Comparison of ENCODE assay signal across 14 cellular contexts in the genomic region with DNA sequence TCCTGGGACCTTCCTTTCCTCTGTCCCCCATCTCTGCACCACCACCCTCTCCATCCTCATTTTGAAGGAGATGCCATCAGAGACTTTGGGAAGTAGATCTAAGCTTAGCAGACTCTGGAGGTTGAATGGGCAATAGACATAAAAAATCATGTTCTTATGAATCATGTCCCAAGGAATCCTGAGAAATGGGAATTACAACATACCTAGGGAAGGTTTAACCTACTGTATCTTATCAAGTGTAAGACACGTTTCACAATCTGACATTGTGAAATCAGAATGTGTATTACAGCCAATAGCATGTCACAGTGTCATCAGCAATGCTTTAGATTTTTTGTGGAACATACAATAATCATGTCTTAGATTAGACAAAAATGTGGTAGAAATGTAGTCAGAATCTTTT.
A peak's percentile ranks its signal among the peaks of the same experiment; 100 is the strongest.
DNase-seq lines count a peak whose midpoint lies in the region; ATAC-seq and TF ChIP-seq lines count a peak whose summit lies in the region.
"Had no signal": no experiment of that assay in that cellular context is flagged by ENCODE, and none has a peak within 500 bp of the region (broad histone marks: within the 10 kb centered on the region; RNA-seq: fewer than 3 reads in every experiment).

No MANE protein-coding gene starts in this region.

- H3K4me1 ChIP-seq in trophoblast cell (ENCODE audit: control insufficient read depth in 1 of 2, insufficient read depth in 2 of 2, low read length in 2 of 2) (peaks cover 12 to 14% of the 10 kb centered on the region in 2 experiments), neural progenitor cell (peaks cover 32% of the 10 kb centered on the region)

- peaks cover 18% of the 10 kb centered on the region for H3K27me3 Mint-ChIP-seq in activated naive CD4-positive, alpha-beta T cell treated with anti-CD3 and anti-CD28 coated beads, Interleukin-2, amount 10 ng/mL, durations not matched to agents 7 days and 5 days
- peaks cover 3% of the 10 kb centered on the region for H3K27me3 Mint-ChIP-seq in neural progenitor cell (ENCODE audit: insufficient read depth, low read depth)
- H3K27me3 Mint-ChIP-seq: activated naive CD4-positive, alpha-beta T cell treated with anti-CD3 and anti-CD28 coated beads, Interleukin-2, amount 50 U/mL, for 24 hours had no signal

- peaks cover 19% of the 10 kb centered on the region for H3F3A ChIP-seq in neural progenitor cell (ENCODE audit: low read depth)

- H2BK120ac ChIP-seq in trophoblast cell (ENCODE audit: insufficient read depth, low read length, poor library complexity) = no peak overlapping the region

- WGBS in trophoblast cell (ENCODE audit: extremely low coverage, insufficient coverage, insufficient read length) = no CpG with 5 or more reads among the region's 1 CpG

- peaks cover 4% of the 10 kb centered on the region for H3K79me1 ChIP-seq in trophoblast cell (ENCODE audit: low read length)

- ATAC-seq in HG03159 (IDR thresholded peaks at IDR 0.05; ENCODE audit: unreplicated experiment) = no peak

- H4K8ac ChIP-seq in trophoblast cell (ENCODE audit: low read depth, low read length) = no peak overlapping the region

- H3K14ac ChIP-seq in trophoblast cell (ENCODE audit: low read length) = no peak overlapping the region

- H3K4me3 ChIP-seq in epithelial cell of proximal tubule (ENCODE audit: low read depth, low read length) = no peak overlapping the region
- H3K4me3 ChIP-seq in trophoblast cell (ENCODE audit: low read depth, low read length) = no peak overlapping the region
- H3K4me3 ChIP-seq in neural progenitor cell = no peak overlapping the region
- H3K4me3 ChIP-seq: skin epidermis had no signal

- H3K23ac ChIP-seq in trophoblast cell (ENCODE audit: low read length) = no peak overlapping the region

- TF ChIP-seq CTCF in epithelial cell of proximal tubule (conservative IDR thresholded peaks at IDR 0.05; ENCODE audit: low read depth, low read length) (no peak), neural progenitor cell (IDR thresholded peaks at IDR 0.05) (no peak)

- no peak overlapping the region for H3K27ac Mint-ChIP-seq in activated naive CD4-positive, alpha-beta T cell treated with anti-CD3 and anti-CD28 coated beads, Interleukin-2, amount 10 ng/mL, durations not matched to agents 7 days and 5 days
- no peak overlapping the region for H3K27ac Mint-ChIP-seq in neural progenitor cell
- H3K27ac Mint-ChIP-seq: activated naive CD4-positive, alpha-beta T cell treated with anti-CD3 and anti-CD28 coated beads, Interleukin-2, amount 50 U/mL, for 24 hours; stimulated activated naive CD8-positive, alpha-beta T cell treated with anti-CD3 and anti-CD28 coated beads, Interleukin-15, Interleukin-2, amounts not matched to agents 100 ng/mL and 50 ng/mL, for 24 hours had no signal

- H3K18ac ChIP-seq in trophoblast cell (ENCODE audit: low read length) = no peak overlapping the region

- H3K36me3 ChIP-seq in trophoblast cell (ENCODE audit: control insufficient read depth in 1 of 2, insufficient read depth in 2 of 2, low read length in 2 of 2) (no peaks in the 10 kb centered on the region), neural progenitor cell (no peaks in the 10 kb centered on the region)
- H3K36me3 ChIP-seq: neutrophil had no signal

- H3K4ac ChIP-seq in trophoblast cell (ENCODE audit: low read depth, low read length) = no peak overlapping the region

- H3K27me3 ChIP-seq in trophoblast cell (ENCODE audit: insufficient read depth, low read length) (no peaks in the 10 kb centered on the region), neural progenitor cell (no peaks in the 10 kb centered on the region)
- H3K27me3 ChIP-seq: neutrophil had no signal

- H2AFZ ChIP-seq in trophoblast cell (ENCODE audit: insufficient read depth, low read length, poor library complexity) = no peak overlapping the region
- no peak overlapping the region for H2AFZ ChIP-seq in neural progenitor cell (replicated peaks)

- no peak overlapping the region for H4K12ac ChIP-seq in trophoblast cell (ENCODE audit: low read depth, low read length)

- H2AK5ac ChIP-seq in trophoblast cell (ENCODE audit: low read length) = no peak overlapping the region

- H3K36me3 Mint-ChIP-seq in activated naive CD4-positive, alpha-beta T cell treated with anti-CD3 and anti-CD28 coated beads, Interleukin-2, amount 10 ng/mL, durations not matched to agents 7 days and 5 days = peaks cover 12% of the 10 kb centered on the region
- no peaks in the 10 kb centered on the region for H3K36me3 Mint-ChIP-seq in neural progenitor cell
- H3K36me3 Mint-ChIP-seq: activated naive CD4-positive, alpha-beta T cell treated with anti-CD3 and anti-CD28 coated beads, Interleukin-2, amount 50 U/mL, for 24 hours had no signal

- CTCF ChIA-PET in activated naive CD4-positive, alpha-beta T cell treated with anti-CD3 and anti-CD28 coated beads, Interleukin-2, amount 10 ng/mL, durations not matched to agents 7 days and 5 days (lab: Charles Lee) = no interaction called here

- no peak overlapping the region for H2BK5ac ChIP-seq in trophoblast cell (ENCODE audit: low read depth, low read length, poor library complexity)

- H3K4me1 Mint-ChIP-seq in activated naive CD4-positive, alpha-beta T cell treated with anti-CD3 and anti-CD28 coated beads, Interleukin-2, amount 10 ng/mL, durations not matched to agents 7 days and 5 days = peaks cover 29% of the 10 kb centered on the region
- peaks cover 26% of the 10 kb centered on the region for H3K4me1 Mint-ChIP-seq in neural progenitor cell

- H4K91ac ChIP-seq in trophoblast cell (ENCODE audit: low read depth, low read length) = no peak overlapping the region

- no peak overlapping the region for H2BK12ac ChIP-seq in trophoblast cell (ENCODE audit: low read length)

- peaks cover 8% of the 10 kb centered on the region for H4K20me1 ChIP-seq in neural progenitor cell (ENCODE audit: low read depth)

- H3K9me3 Mint-ChIP-seq in activated naive CD4-positive, alpha-beta T cell treated with anti-CD3 and anti-CD28 coated beads, Interleukin-2, amount 10 ng/mL, durations not matched to agents 7 days and 5 days = peaks cover 19% of the 10 kb centered on the region
- H3K9me3 Mint-ChIP-seq in neural progenitor cell = peaks cover 19% of the 10 kb centered on the region
- H3K9me3 Mint-ChIP-seq: activated naive CD4-positive, alpha-beta T cell treated with anti-CD3 and anti-CD28 coated beads, Interleukin-2, amount 50 U/mL, for 24 hours; stimulated activated naive CD8-positive, alpha-beta T cell treated with anti-CD3 and anti-CD28 coated beads, Interleukin-15, Interleukin-2, amounts not matched to agents 100 ng/mL and 50 ng/mL, for 24 hours had no signal

- H3K9me3 ChIP-seq in trophoblast cell (ENCODE audit: insufficient read depth, low read depth, low read length) (peaks cover 3% of the 10 kb centered on the region), neural progenitor cell (ENCODE audit: low read depth) (no peaks in the 10 kb centered on the region)
- H3K9me3 ChIP-seq: neutrophil had no signal

- no peaks in the 10 kb centered on the region for H3K79me2 ChIP-seq in trophoblast cell (ENCODE audit: control insufficient read depth, insufficient read depth, low read length, poor library complexity)
- no peaks in the 10 kb centered on the region for H3K79me2 ChIP-seq in neural progenitor cell (ENCODE audit: low read depth)

- H3K4me3 Mint-ChIP-seq in activated naive CD4-positive, alpha-beta T cell treated with anti-CD3 and anti-CD28 coated beads, Interleukin-2, amount 10 ng/mL, durations not matched to agents 7 days and 5 days = no peak overlapping the region
- H3K4me3 Mint-ChIP-seq in neural progenitor cell = no peak overlapping the region
- H3K4me3 Mint-ChIP-seq: activated naive CD4-positive, alpha-beta T cell treated with anti-CD3 and anti-CD28 coated beads, Interleukin-2, amount 50 U/mL, for 24 hours; stimulated activated naive CD8-positive, alpha-beta T cell treated with anti-CD3 and anti-CD28 coated beads, Interleukin-15, Interleukin-2, amounts not matched to agents 100 ng/mL and 50 ng/mL, for 24 hours had no signal

- DNase-seq in HCEC 1CT (peak; percentile 54), NCI-H226 (peak; percentile 99), epithelial cell of proximal tubule (ENCODE audit: low read depth) (peak; percentile 36), trophoblast cell (peak; percentile 85 to 100), neural progenitor cell (ENCODE audit: low spot score) (no peak)
- no peak for DNase-seq in activated naive CD4-positive, alpha-beta T cell treated with anti-CD3 and anti-CD28 coated beads, Interleukin-2, amount 10 ng/mL, durations not matched to agents 7 days and 5 days
- DNase-seq: MM.1S; NCI-H2171; NK-92 treated with Interleukin-12 subunit alpha and Interleukin-12 subunit beta, amount 100 ng/mL, for 24 hours had no signal

- H3K27ac ChIP-seq in trophoblast cell (ENCODE audit: low read depth, low read length) (no peak overlapping the region), neural progenitor cell (no peak overlapping the region)
- H3K27ac ChIP-seq: neutrophil, skin epidermis had no signal

- H3K9ac ChIP-seq in trophoblast cell (ENCODE audit: low read length) (no peak overlapping the region), neural progenitor cell (no peak overlapping the region)

- H3K4me2 ChIP-seq in trophoblast cell (ENCODE audit: low read length) = no peak overlapping the region
- H3K4me2 ChIP-seq in neural progenitor cell = no peak overlapping the region

Comparison
In these comparisons a context has a peak if more than half of its experiments do, and no peak if none do; other contexts are left out.
1. DNase-seq: peak in HCEC 1CT (single experiment), NCI-H226 (single experiment), epithelial cell of proximal tubule (single experiment) and trophoblast cell (2 of 2); none in activated naive CD4-positive, alpha-beta T cell treated with anti-CD3 and anti-CD28 coated beads, Interleukin-2, amount 10 ng/mL, durations not matched to agents 7 days and 5 days (single experiment) and neural progenitor cell (single experiment).